ENCODE assay signal across 14 cellular contexts in genomic region chr7:73528204-73528603, GRCh38. TPM values are rescaled to one million over a fixed set of nuclear protein-coding genes. Genes with fewer than 3 reads are reported as not detected.
A peak's percentile ranks its signal among the peaks of the same experiment; 100 is the strongest.
DNase-seq lines count a peak whose midpoint lies in the region; ATAC-seq and TF ChIP-seq lines count a peak whose summit lies in the region.
"Had no signal": no experiment of that assay in that cellular context is flagged by ENCODE, and none has a peak within 500 bp of the region (broad histone marks: within the 10 kb centered on the region; RNA-seq: fewer than 3 reads in every experiment).

No MANE protein-coding gene starts in this region.

- H3K4me3 ChIP-seq in CD4-positive, CD25-positive, alpha-beta regulatory T cell (ENCODE audit: low read depth, low read length): no peak overlapping the region
- H3K4me3 ChIP-seq: body of pancreas, heart left ventricle, left ventricle myocardium inferior, spleen, transverse colon had no signal

- no peaks in the 10 kb centered on the region for H3K27me3 ChIP-seq in CD4-positive, CD25-positive, alpha-beta regulatory T cell (ENCODE audit: control insufficient read depth, insufficient read depth, low read length)
- H3K27me3 ChIP-seq: body of pancreas, heart left ventricle, neutrophil, spleen, transverse colon had no signal

- H3K36me3 Mint-ChIP-seq in CD4-positive, CD25-positive, alpha-beta regulatory T cell: peaks cover 4% of the 10 kb centered on the region
- no peaks in the 10 kb centered on the region for H3K36me3 Mint-ChIP-seq in natural killer cell treated with Interleukin-12 subunit alpha and Interleukin-12 subunit beta and Interleukin-15 and Interleukin-18, amount 100 ng/mL, for 72 hours

- H3K36me3 ChIP-seq in CD4-positive, CD25-positive, alpha-beta regulatory T cell (ENCODE audit: control insufficient read depth, insufficient read depth, low read length): no peaks in the 10 kb centered on the region
- H3K36me3 ChIP-seq: left ventricle myocardium inferior, transverse colon had no signal

- DNase-seq in Ammon's horn (ENCODE audit: low spot score): peak; percentile 11
- no peak for DNase-seq in CD4-positive, CD25-positive, alpha-beta regulatory T cell
- DNase-seq in hepatic stellate cell (ENCODE audit: low spot score): peak; percentile 14
- DNase-seq in NCI-H2029 treated with DMSO at 0.1 percent for 48 hours (lab: John Stamatoyannopoulos, UW): no peak
- DNase-seq in kidney glomerular epithelial cell (lab: John Stamatoyannopoulos, UW): no peak
- no peak for DNase-seq in natural killer cell treated with Interleukin-12 subunit alpha and Interleukin-12 subunit beta and Interleukin-15 and Interleukin-18, amount 100 ng/mL, for 72 hours (ENCODE audit: low spot score)
- DNase-seq: body of pancreas, Calu3, heart left ventricle, left ventricle myocardium inferior, transverse colon had no signal

- H3K9me3 Mint-ChIP-seq in CD4-positive, CD25-positive, alpha-beta regulatory T cell: no peaks in the 10 kb centered on the region
- no peaks in the 10 kb centered on the region for H3K9me3 Mint-ChIP-seq in natural killer cell treated with Interleukin-12 subunit alpha and Interleukin-12 subunit beta and Interleukin-15 and Interleukin-18, amount 100 ng/mL, for 72 hours

- ATAC-seq in CD4-positive, CD25-positive, alpha-beta regulatory T cell (ENCODE audit: low read depth in 2 of 2): no peak
- ATAC-seq in natural killer cell treated with Interleukin-12 subunit alpha and Interleukin-12 subunit beta and Interleukin-15 and Interleukin-18, amount 100 ng/mL, for 72 hours: no peak
- ATAC-seq: body of pancreas, heart left ventricle had no signal

- H3K27ac ChIP-seq in CD4-positive, CD25-positive, alpha-beta regulatory T cell (ENCODE audit: insufficient read depth, low read length, poor library complexity, severe bottlenecking): no peak overlapping the region
- peak overlapping the region; percentile 44 for H3K27ac ChIP-seq in VCaP
- H3K27ac ChIP-seq: body of pancreas, heart left ventricle, left ventricle myocardium inferior, neutrophil, transverse colon had no signal

- H3K4me1 Mint-ChIP-seq in CD4-positive, CD25-positive, alpha-beta regulatory T cell: peaks cover 11 to 36% (median 19%) of the 10 kb centered on the region in 4 donors
- peaks cover 28% of the 10 kb centered on the region in 2 donors for H3K4me1 Mint-ChIP-seq in natural killer cell treated with Interleukin-12 subunit alpha and Interleukin-12 subunit beta and Interleukin-15 and Interleukin-18, amount 100 ng/mL, for 72 hours (ENCODE audit: low read depth in 2 of 2)

- no peaks in the 10 kb centered on the region for H3K27me3 Mint-ChIP-seq in CD4-positive, CD25-positive, alpha-beta regulatory T cell
- no peaks in the 10 kb centered on the region for H3K27me3 Mint-ChIP-seq in natural killer cell treated with Interleukin-12 subunit alpha and Interleukin-12 subunit beta and Interleukin-15 and Interleukin-18, amount 100 ng/mL, for 72 hours

- no peaks in the 10 kb centered on the region for H3K9me3 ChIP-seq in CD4-positive, CD25-positive, alpha-beta regulatory T cell (ENCODE audit: control insufficient read depth in 2 of 2, low read length in 2 of 2)
- H3K9me3 ChIP-seq: body of pancreas, heart left ventricle, left ventricle myocardium inferior, neutrophil, spleen, transverse colon had no signal

- peaks cover 26% of the 10 kb centered on the region for H3K4me1 ChIP-seq in CD4-positive, CD25-positive, alpha-beta regulatory T cell (ENCODE audit: control insufficient read depth, insufficient read depth, low read length, poor library complexity, severe bottlenecking)

- peak overlapping the region in 1 of 4 donors; percentile 72 for H3K4me3 Mint-ChIP-seq in CD4-positive, CD25-positive, alpha-beta regulatory T cell
- no peak overlapping the region for H3K4me3 Mint-ChIP-seq in natural killer cell treated with Interleukin-12 subunit alpha and Interleukin-12 subunit beta and Interleukin-15 and Interleukin-18, amount 100 ng/mL, for 72 hours

- peak overlapping the region; percentile 24 to 81 (median 81) for H3K27ac Mint-ChIP-seq in CD4-positive, CD25-positive, alpha-beta regulatory T cell
- H3K27ac Mint-ChIP-seq in natural killer cell treated with Interleukin-12 subunit alpha and Interleukin-12 subunit beta and Interleukin-15 and Interleukin-18, amount 100 ng/mL, for 72 hours: no peak overlapping the region

- no peak for TF ChIP-seq CTCF in VCaP (conservative IDR thresholded peaks at IDR 0.05)

RNA-seq across cellular contexts. Expression of gene BAZ1B, which starts 6.1 kb away (rescaled TPM):
- total RNA-seq in CD4-positive, CD25-positive, alpha-beta regulatory T cell: 61.8 TPM
- polyA plus RNA-seq in CD4-positive, CD25-positive, alpha-beta regulatory T cell: 10 to 100 TPM; 13.0 to 14.4 (median 13.8) TPM
- 100 to 1,000 TPM in 1 of 2 donors, 10 to 100 TPM in 1; 79.0 to 132 TPM for total RNA-seq in natural killer cell treated with Interleukin-12 subunit alpha and Interleukin-12 subunit beta and Interleukin-15 and Interleukin-18, amount 100 ng/mL, for 72 hours

RNA-seq across cellular contexts. Expression of gene BCL7B, which starts 29.3 kb away (rescaled TPM):
- total RNA-seq in CD4-positive, CD25-positive, alpha-beta regulatory T cell: 126 TPM
- polyA plus RNA-seq in CD4-positive, CD25-positive, alpha-beta regulatory T cell: 100 to 1,000 TPM in 1 of 4 donors, 10 to 100 TPM in 3; 78.9 to 105 (median 89.7) TPM
- total RNA-seq in natural killer cell treated with Interleukin-12 subunit alpha and Interleukin-12 subunit beta and Interleukin-15 and Interleukin-18, amount 100 ng/mL, for 72 hours: 10 to 100 TPM; 78.7 to 83.7 TPM

RNA-seq across cellular contexts. Expression of gene TBL2, which starts 50.2 kb away (rescaled TPM):
- total RNA-seq in CD4-positive, CD25-positive, alpha-beta regulatory T cell: 12.2 TPM
- polyA plus RNA-seq in CD4-positive, CD25-positive, alpha-beta regulatory T cell: 10 to 100 TPM; 24.1 to 32.5 (median 28.1) TPM
- 10 to 100 TPM; 30.7 to 36.6 TPM for total RNA-seq in natural killer cell treated with Interleukin-12 subunit alpha and Interleukin-12 subunit beta and Interleukin-15 and Interleukin-18, amount 100 ng/mL, for 72 hours

Comparison
In these comparisons a context has a peak if more than half of its experiments do, and no peak if none do; other contexts are left out.
1. DNase-seq: peak in Ammon's horn (single experiment) and hepatic stellate cell (single experiment); none in CD4-positive, CD25-positive, alpha-beta regulatory T cell (0 of 3), NCI-H2029 treated with DMSO at 0.1 percent for 48 hours (single experiment), kidney glomerular epithelial cell (single experiment) and natural killer cell treated with Interleukin-12 subunit alpha and Interleukin-12 subunit beta and Interleukin-15 and Interleukin-18, amount 100 ng/mL, for 72 hours (single experiment).
2. H3K27ac Mint-ChIP-seq: peak in CD4-positive, CD25-positive, alpha-beta regulatory T cell (3 of 3); none in natural killer cell treated with Interleukin-12 subunit alpha and Interleukin-12 subunit beta and Interleukin-15 and Interleukin-18, amount 100 ng/mL, for 72 hours (0 of 2).